ENCODE assay signal across 2 cellular contexts in the genomic region with DNA sequence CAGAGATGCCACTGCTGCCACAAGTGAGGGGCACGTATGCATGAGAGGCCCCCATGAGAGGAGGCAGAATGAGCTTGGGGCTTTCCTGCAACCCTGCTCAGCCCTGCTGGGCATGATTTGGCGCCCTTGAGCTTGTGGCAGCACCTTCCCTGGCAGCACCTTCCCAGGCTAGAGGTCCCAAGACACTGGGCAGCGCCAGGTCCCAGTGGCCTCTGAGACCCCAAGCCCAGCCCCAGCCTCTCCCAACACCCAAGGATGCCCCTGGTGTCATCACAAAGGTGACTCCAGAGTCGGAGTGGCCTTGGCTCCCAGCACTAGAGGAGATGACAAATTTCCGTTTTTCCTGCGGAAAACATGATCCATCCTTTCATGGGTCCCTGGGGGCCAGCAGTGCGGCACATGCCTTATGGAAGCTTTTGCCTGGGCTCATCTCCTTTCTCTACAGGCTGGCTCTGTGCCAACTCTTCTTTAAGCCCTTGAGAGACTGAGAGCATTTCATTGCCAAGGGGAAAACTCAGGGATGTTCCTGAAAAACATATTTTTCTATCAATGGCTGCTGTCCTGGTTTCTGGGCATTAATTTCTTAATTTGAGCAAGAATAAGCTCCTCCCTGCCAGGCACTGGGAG.
TF ChIP-seq lines count a peak whose summit lies in the region.

No MANE protein-coding gene starts in this region.

TF ChIP-seq in SK-N-SH, 30 proteins besides CTCF, POLR2A, EP300 and RAD21 (continued from another document):
- TF ChIP-seq USF1 (IDR thresholded peaks at IDR 0.05; ENCODE audit: borderline replicate concordance, low read depth) (no peak), PBX3 (IDR thresholded peaks at IDR 0.05) (no peak), ELF1 (IDR thresholded peaks at IDR 0.05) (no peak), POLR2AphosphoS5 (IDR thresholded peaks at IDR 0.05; ENCODE audit: low read depth, low read length) (no peak), NFIC (IDR thresholded peaks at IDR 0.05; ENCODE audit: borderline replicate concordance) (no peak), MEF2A (IDR thresholded peaks at IDR 0.05; ENCODE audit: borderline replicate concordance, low read depth) (no peak), NRF1 (IDR thresholded peaks at IDR 0.05; ENCODE audit: low read depth, low read length) (no peak)
- TF ChIP-seq, protein P1, sequence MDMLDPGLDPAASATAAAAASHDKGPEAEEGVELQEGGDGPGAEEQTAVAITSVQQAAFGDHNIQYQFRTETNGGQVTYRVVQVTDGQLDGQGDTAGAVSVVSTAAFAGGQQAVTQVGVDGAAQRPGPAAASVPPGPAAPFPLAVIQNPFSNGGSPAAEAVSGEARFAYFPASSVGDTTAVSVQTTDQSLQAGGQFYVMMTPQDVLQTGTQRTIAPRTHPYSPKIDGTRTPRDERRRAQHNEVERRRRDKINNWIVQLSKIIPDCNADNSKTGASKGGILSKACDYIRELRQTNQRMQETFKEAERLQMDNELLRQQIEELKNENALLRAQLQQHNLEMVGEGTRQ (IDR thresholded peaks at IDR 0.05; ENCODE audit: borderline replicate concordance, low read depth, low read length) = no peak

TF ChIP-seq in SK-N-SH treated with all-trans-retinoic acid at 6 μM for 48 hours, 23 proteins besides CTCF, POLR2A, EP300 and RAD21 (continued from another document):
- TF ChIP-seq, protein P2, sequence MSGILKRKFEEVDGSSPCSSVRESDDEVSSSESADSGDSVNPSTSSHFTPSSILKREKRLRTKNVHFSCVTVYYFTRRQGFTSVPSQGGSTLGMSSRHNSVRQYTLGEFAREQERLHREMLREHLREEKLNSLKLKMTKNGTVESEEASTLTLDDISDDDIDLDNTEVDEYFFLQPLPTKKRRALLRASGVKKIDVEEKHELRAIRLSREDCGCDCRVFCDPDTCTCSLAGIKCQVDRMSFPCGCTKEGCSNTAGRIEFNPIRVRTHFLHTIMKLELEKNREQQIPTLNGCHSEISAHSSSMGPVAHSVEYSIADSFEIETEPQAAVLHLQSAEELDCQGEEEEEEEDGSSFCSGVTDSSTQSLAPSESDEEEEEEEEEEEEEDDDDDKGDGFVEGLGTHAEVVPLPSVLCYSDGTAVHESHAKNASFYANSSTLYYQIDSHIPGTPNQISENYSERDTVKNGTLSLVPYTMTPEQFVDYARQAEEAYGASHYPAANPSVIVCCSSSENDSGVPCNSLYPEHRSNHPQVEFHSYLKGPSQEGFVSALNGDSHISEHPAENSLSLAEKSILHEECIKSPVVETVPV (CRISPR knock-in tag; IDR thresholded peaks at IDR 0.05) = no peak
- TF ChIP-seq ESRRG (CRISPR knock-in tag; IDR thresholded peaks at IDR 0.05) (no peak), ZC3H10 (CRISPR knock-in tag; IDR thresholded peaks at IDR 0.05) (no peak), ZNF70 (CRISPR knock-in tag; IDR thresholded peaks at IDR 0.05) (no peak), GLIS3 (CRISPR knock-in tag; IDR thresholded peaks at IDR 0.05) (no peak), CSDC2 (CRISPR knock-in tag; IDR thresholded peaks at IDR 0.05) (no peak), ZNF565 (CRISPR knock-in tag; conservative IDR thresholded peaks at IDR 0.05; ENCODE audit: low read depth) (no peak), BACH2 (CRISPR knock-in tag; IDR thresholded peaks at IDR 0.05; ENCODE audit: borderline replicate concordance) (no peak), PPARA (CRISPR knock-in tag; IDR thresholded peaks at IDR 0.05; ENCODE audit: borderline replicate concordance) (no peak), SNAI2 (CRISPR knock-in tag; IDR thresholded peaks at IDR 0.05) (no peak), ISL1 (CRISPR knock-in tag; IDR thresholded peaks at IDR 0.05) (no peak), TCF4 (CRISPR knock-in tag; IDR thresholded peaks at IDR 0.05; ENCODE audit: borderline replicate concordance) (no peak), TOX (CRISPR knock-in tag; IDR thresholded peaks at IDR 0.05; ENCODE audit: borderline replicate concordance) (no peak), PATZ1 (CRISPR knock-in tag; IDR thresholded peaks at IDR 0.05; ENCODE audit: borderline replicate concordance) (no peak), ZFP3 (CRISPR knock-in tag; IDR thresholded peaks at IDR 0.05) (no peak), ZNF8 (CRISPR knock-in tag; IDR thresholded peaks at IDR 0.05) (no peak)
- TF ChIP-seq, protein P3, sequence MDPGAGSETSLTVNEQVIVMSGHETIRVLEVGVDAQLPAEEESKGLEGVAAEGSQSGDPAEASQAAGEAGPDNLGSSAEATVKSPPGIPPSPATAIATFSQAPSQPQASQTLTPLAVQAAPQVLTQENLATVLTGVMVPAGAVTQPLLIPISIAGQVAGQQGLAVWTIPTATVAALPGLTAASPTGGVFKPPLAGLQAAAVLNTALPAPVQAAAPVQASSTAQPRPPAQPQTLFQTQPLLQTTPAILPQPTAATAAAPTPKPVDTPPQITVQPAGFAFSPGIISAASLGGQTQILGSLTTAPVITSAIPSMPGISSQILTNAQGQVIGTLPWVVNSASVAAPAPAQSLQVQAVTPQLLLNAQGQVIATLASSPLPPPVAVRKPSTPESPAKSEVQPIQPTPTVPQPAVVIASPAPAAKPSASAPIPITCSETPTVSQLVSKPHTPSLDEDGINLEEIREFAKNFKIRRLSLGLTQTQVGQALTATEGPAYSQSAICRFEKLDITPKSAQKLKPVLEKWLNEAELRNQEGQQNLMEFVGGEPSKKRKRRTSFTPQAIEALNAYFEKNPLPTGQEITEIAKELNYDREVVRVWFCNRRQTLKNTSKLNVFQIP (CRISPR knock-in tag; IDR thresholded peaks at IDR 0.05; ENCODE audit: borderline replicate concordance, low read depth) = no peak
- TF ChIP-seq, protein P4, sequence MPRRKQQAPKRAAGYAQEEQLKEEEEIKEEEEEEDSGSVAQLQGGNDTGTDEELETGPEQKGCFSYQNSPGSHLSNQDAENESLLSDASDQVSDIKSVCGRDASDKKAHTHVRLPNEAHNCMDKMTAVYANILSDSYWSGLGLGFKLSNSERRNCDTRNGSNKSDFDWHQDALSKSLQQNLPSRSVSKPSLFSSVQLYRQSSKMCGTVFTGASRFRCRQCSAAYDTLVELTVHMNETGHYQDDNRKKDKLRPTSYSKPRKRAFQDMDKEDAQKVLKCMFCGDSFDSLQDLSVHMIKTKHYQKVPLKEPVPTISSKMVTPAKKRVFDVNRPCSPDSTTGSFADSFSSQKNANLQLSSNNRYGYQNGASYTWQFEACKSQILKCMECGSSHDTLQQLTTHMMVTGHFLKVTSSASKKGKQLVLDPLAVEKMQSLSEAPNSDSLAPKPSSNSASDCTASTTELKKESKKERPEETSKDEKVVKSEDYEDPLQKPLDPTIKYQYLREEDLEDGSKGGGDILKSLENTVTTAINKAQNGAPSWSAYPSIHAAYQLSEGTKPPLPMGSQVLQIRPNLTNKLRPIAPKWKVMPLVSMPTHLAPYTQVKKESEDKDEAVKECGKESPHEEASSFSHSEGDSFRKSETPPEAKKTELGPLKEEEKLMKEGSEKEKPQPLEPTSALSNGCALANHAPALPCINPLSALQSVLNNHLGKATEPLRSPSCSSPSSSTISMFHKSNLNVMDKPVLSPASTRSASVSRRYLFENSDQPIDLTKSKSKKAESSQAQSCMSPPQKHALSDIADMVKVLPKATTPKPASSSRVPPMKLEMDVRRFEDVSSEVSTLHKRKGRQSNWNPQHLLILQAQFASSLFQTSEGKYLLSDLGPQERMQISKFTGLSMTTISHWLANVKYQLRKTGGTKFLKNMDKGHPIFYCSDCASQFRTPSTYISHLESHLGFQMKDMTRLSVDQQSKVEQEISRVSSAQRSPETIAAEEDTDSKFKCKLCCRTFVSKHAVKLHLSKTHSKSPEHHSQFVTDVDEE (CRISPR knock-in tag; IDR thresholded peaks at IDR 0.05) = no peak
